In genomic region chr6:27415898-27416297, GRCh38 we compare ENCODE assay signal across 22 cellular contexts. TPM values are rescaled to one million over a fixed set of nuclear protein-coding genes. Genes with fewer than 3 reads are reported as not detected.
A peak's percentile ranks its signal among the peaks of the same experiment; 100 is the strongest.
DNase-seq lines count a peak whose midpoint lies in the region.
"Had no signal": no experiment of that assay in that cellular context is flagged by ENCODE, and none has a peak within 500 bp of the region (broad histone marks: within the 10 kb centered on the region; RNA-seq: fewer than 3 reads in every experiment).

No MANE protein-coding gene starts in this region.

- DNase-seq in GM23248 (peak; percentile 2), M059J (ENCODE audit: low read depth) (peak; percentile 7), SKM-1 (lab: John Stamatoyannopoulos, UW; ENCODE audit: unreplicated experiment) (no peak), germinal center (ENCODE audit: low spot score) (no peak), COLO668 (lab: John Stamatoyannopoulos, UW; ENCODE audit: unreplicated experiment) (no peak)
- DNase-seq: 8988T; ACHN; AML-193; BE2C; Calu3; CD4-positive, alpha-beta T cell; CD8-positive, alpha-beta memory T cell; COR-L47; DMS53; DMS79 treated with DMSO at 0.1 percent for 48 hours; GF-D8; H7; HCEC 1CT had no signal

- H3K27ac ChIP-seq in GM23248 (no peak overlapping the region), cingulate gyrus (ENCODE audit: low read depth, low read length) (peak overlapping the region; percentile 3), temporal lobe (ENCODE audit: low read depth, low read length) (peak overlapping the region; percentile 27)
- H3K27ac ChIP-seq: A549; BLaER1 treated with 17β-estradiol and CSF1 and Interleukin-3, amounts not matched to agents 10 nM and 100 nM had no signal

- no peaks in the 10 kb centered on the region for H3K9me3 ChIP-seq in GM23248 (ENCODE audit: low read depth)
- H3K9me3 ChIP-seq: BE2C had no signal

- H3K36me3 ChIP-seq in GM23248 (ENCODE audit: low read depth) = no peaks in the 10 kb centered on the region
- H3K36me3 ChIP-seq: BE2C; BLaER1 treated with 17β-estradiol and CSF1 and Interleukin-3, amounts not matched to agents 10 nM and 100 nM had no signal

- no peaks in the 10 kb centered on the region for H3F3A ChIP-seq in GM23248 (ENCODE audit: insufficient read depth)

- H3K79me2 ChIP-seq in GM23248 (ENCODE audit: insufficient read depth) = no peaks in the 10 kb centered on the region

- H3K9me2 ChIP-seq in GM23248 (ENCODE audit: insufficient read depth) = no peaks in the 10 kb centered on the region

- H3K4me1 ChIP-seq in GM23248 (ENCODE audit: insufficient read depth) = no peaks in the 10 kb centered on the region
- H3K4me1 ChIP-seq: A549; BE2C; BLaER1 treated with 17β-estradiol and CSF1 and Interleukin-3, amounts not matched to agents 10 nM and 100 nM had no signal

- in situ Hi-C loops in GM23248 (cut with MboI) = no loop called here

- H3K27me3 ChIP-seq in GM23248 (replicated peaks; ENCODE audit: insufficient read depth) = no peaks in the 10 kb centered on the region
- H3K27me3 ChIP-seq: BE2C; BLaER1 treated with 17β-estradiol and CSF1 and Interleukin-3, amounts not matched to agents 10 nM and 100 nM had no signal

- no peak overlapping the region for H3K4me2 ChIP-seq in GM23248 (ENCODE audit: unreplicated experiment)
- H3K4me2 ChIP-seq: A549; BLaER1 treated with 17β-estradiol and CSF1 and Interleukin-3, amounts not matched to agents 10 nM and 100 nM had no signal

- H4K20me1 ChIP-seq in GM23248 (ENCODE audit: insufficient read depth) = no peaks in the 10 kb centered on the region
- H4K20me1 ChIP-seq: BLaER1 treated with 17β-estradiol and CSF1 and Interleukin-3, amounts not matched to agents 10 nM and 100 nM had no signal

- WGBS in GM23248 (ENCODE audit: low coverage in 1 of 2, low lambda C conversion rate in 2 of 2, missing lambda C conversion rate in 2 of 2), 2 experiments = 31 to 32% methylated on average over 2 of the region's 2 CpGs

- H3K4me3 ChIP-seq in GM23248 = no peak overlapping the region
- H3K4me3 ChIP-seq: A549; BLaER1 treated with 17β-estradiol and CSF1 and Interleukin-3, amounts not matched to agents 10 nM and 100 nM had no signal

- H3K9ac ChIP-seq in GM23248 = no peak overlapping the region
- H3K9ac ChIP-seq: BLaER1 treated with 17β-estradiol and CSF1 and Interleukin-3, amounts not matched to agents 10 nM and 100 nM had no signal

- H2AFZ ChIP-seq in GM23248 = no peak overlapping the region

RNA-seq across cellular contexts. Expression of gene ZNF391, which starts 27.3 kb away (rescaled TPM):
- 1.4 and 4.7 TPM in 2 replicates for total RNA-seq in GM23248 (2014; rRNA removed; shearing (Covaris generic))
- 2.3 and 2.4 TPM in 2 replicates for polyA plus RNA-seq in GM23248 (2016; fragmentation: Nextera tagmentation; extraction: Ambion mirVana)
- total RNA-seq in M059J (2014; rRNA removed; shearing (Covaris generic)) = 5.2 and 6.6 TPM in 2 replicates
- total RNA-seq in temporal lobe = 2.5 TPM

RNA-seq across cellular contexts. Expression of gene ZNF184, which starts 57.0 kb away (rescaled TPM):
- total RNA-seq in GM23248 (2014; rRNA removed; shearing (Covaris generic)) = 3.2 and 3.8 TPM in 2 replicates
- polyA plus RNA-seq in GM23248 (2016; fragmentation: Nextera tagmentation; extraction: Ambion mirVana) = 3.8 TPM in 2 replicates
- total RNA-seq in M059J (2014; rRNA removed; shearing (Covaris generic)) = 12.3 and 15.9 TPM in 2 replicates
- total RNA-seq in temporal lobe = 22.9 TPM

Comparison
In these comparisons a context has a peak if more than half of its experiments do, and no peak if none do; other contexts are left out.
1. DNase-seq: peak in GM23248 (single experiment) and M059J (single experiment); none in SKM-1 (single experiment), germinal center (single experiment) and COLO668 (single experiment).